In the genomic region with DNA sequence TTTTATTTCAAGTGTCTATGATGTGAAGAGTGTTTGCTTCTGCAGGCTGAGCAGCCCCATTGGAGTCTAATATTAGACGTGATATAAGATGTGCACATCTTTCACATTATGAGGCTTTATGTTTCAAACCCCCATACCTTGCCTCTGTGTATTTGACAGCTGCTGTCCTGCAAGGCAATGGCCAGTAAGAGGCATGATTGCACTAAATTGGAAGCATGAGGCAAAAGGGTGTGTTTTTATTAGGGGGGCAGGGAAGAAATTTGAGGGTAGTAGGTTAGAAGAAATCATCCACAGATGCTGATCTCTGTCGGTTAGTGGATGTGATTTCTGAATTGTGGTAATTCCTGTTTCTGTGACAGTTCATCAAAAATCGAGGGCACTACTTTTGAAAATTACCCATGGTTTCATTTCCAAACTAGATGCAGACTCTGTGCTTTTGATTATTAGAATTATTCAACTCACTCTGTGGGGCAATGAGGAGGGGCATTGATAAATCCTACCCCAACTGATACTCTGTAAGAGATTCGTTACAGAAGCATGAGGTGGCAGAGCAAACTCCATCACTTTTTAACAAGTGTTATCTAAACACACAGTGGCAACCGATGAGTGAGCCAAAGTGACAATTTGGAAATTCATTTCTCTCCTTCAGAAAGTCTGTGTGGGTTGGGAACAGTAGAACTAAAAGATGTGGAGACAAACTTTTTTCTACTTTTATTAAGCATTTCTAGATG, we compare ENCODE assay signal across 9 cellular contexts.
DNase-seq lines count a peak whose midpoint lies in the region; ATAC-seq and TF ChIP-seq lines count a peak whose summit lies in the region.
"Had no signal": no experiment of that assay in that cellular context is flagged by ENCODE, and none has a peak within 500 bp of the region (broad histone marks: within the 10 kb centered on the region; RNA-seq: fewer than 3 reads in every experiment).

No MANE protein-coding gene starts in this region.

- in situ Hi-C loops in mammary epithelial cell (cut with MboI; ENCODE audit: low sequenced_read_pairs in 2 of 2), result no loop called here

- no peak overlapping the region for H3K27ac ChIP-seq in mammary epithelial cell (ENCODE audit: insufficient read depth, low read depth, low read length)
- H3K27ac ChIP-seq in PC-9, result no peak overlapping the region
- no peak overlapping the region for H3K27ac ChIP-seq in upper lobe of right lung

- H3K4me1 Mint-ChIP-seq in MCF 10A (ENCODE audit: insufficient read depth, unreplicated experiment), result peaks cover 6% of the 10 kb centered on the region
- H3K4me1 Mint-ChIP-seq in progenitor cell of endocrine pancreas (ENCODE audit: low read depth), result no peaks in the 10 kb centered on the region

- H3K27me3 ChIP-seq in mammary epithelial cell (ENCODE audit: insufficient read depth, low read length) (peaks cover 3% of the 10 kb centered on the region), PC-9 (ENCODE audit: insufficient read depth, low read depth) (no peaks in the 10 kb centered on the region), upper lobe of right lung (no peaks in the 10 kb centered on the region)

- DNase-seq in MCF 10A (ENCODE audit: unreplicated experiment) (peak; percentile 5), mammary epithelial cell (no peak), PC-9 (no peak), fibroblast of villous mesenchyme (ENCODE audit: low read depth) (peak; percentile 10), superior temporal gyrus (ENCODE audit: extremely low spot score) (peak; percentile 75), upper lobe of right lung (no peak), progenitor cell of endocrine pancreas (ENCODE audit: low spot score, unreplicated experiment) (no peak)
- DNase-seq: NCI-H1048 had no signal

- H3K4me2 ChIP-seq in mammary epithelial cell (ENCODE audit: insufficient read depth, low read depth, low read length) (no peak overlapping the region), PC-9 (peak overlapping the region; percentile 11)

- H3K4me1 ChIP-seq in mammary epithelial cell (ENCODE audit: insufficient read depth, low read length), result no peaks in the 10 kb centered on the region
- no peaks in the 10 kb centered on the region; the same call in 1 of the 2 replicates for H3K4me1 ChIP-seq in PC-9 (replicated peaks; ENCODE audit: insufficient read depth)
- peaks cover 6% of the 10 kb centered on the region for H3K4me1 ChIP-seq in upper lobe of right lung

- no peak overlapping the region for H3K4me3 Mint-ChIP-seq in MCF 10A (ENCODE audit: unreplicated experiment)
- no peak overlapping the region for H3K4me3 Mint-ChIP-seq in progenitor cell of endocrine pancreas (ENCODE audit: low read depth)

- CTCF ChIA-PET in MCF 10A (lab: Yijun Ruan, JAX) (interaction anchor here (0.6 to 1.1 kb wide), 4 partner anchors 7 to 1742 kb away, joined by 3 to 5 read pairs (median 3); no protein-coding TSS in a partner anchor), mammary epithelial cell (lab: Charles Lee; ENCODE audit: low non-redundant PET) (no interaction called here), PC-9 (lab: Charles Lee) (no interaction called here)

- H3K27ac Mint-ChIP-seq in MCF 10A (ENCODE audit: low read depth, unreplicated experiment), result no peak overlapping the region
- no peak overlapping the region for H3K27ac Mint-ChIP-seq in progenitor cell of endocrine pancreas

- BruUV-seq in MCF 10A (replicated peaks; lab: Mats Ljungman, UMichigan) (no TSS peak), mammary epithelial cell (replicated peaks; lab: Mats Ljungman, UMichigan) (no TSS peak), PC-9 (replicated peaks; lab: Mats Ljungman, UMichigan) (no TSS peak)

- peaks cover 8% of the 10 kb centered on the region for H3K9me3 Mint-ChIP-seq in MCF 10A (ENCODE audit: unreplicated experiment)
- peaks cover 4% of the 10 kb centered on the region for H3K9me3 Mint-ChIP-seq in progenitor cell of endocrine pancreas (ENCODE audit: low read depth)

- H3K4me3 ChIP-seq in mammary epithelial cell (replicated peaks in 1 of 3; ENCODE audit: insufficient read depth in 1 of 3, low read depth in 2 of 3, low read length in 3 of 3) (no peak overlapping the region), PC-9 (no peak overlapping the region), fibroblast of villous mesenchyme (ENCODE audit: low read depth, low read length) (no peak overlapping the region), upper lobe of right lung (no peak overlapping the region)

- H3F3A ChIP-seq in PC-9 (ENCODE audit: insufficient read depth, low read depth), result no peaks in the 10 kb centered on the region

- no peaks in the 10 kb centered on the region for H3K36me3 Mint-ChIP-seq in MCF 10A (ENCODE audit: insufficient read depth, unreplicated experiment)
- H3K36me3 Mint-ChIP-seq in progenitor cell of endocrine pancreas (ENCODE audit: insufficient read depth), result no peaks in the 10 kb centered on the region

- TF ChIP-seq CTCF in MCF 10A (IDR thresholded peaks at IDR 0.05; ENCODE audit: unreplicated experiment) (peak; percentile 13), mammary epithelial cell (conservative IDR thresholded peaks at IDR 0.05 in 1 of 2, IDR thresholded peaks at IDR 0.05 in 1 of 2; ENCODE audit: extremely low read depth in 1 of 2, insufficient read depth in 1 of 2, low read depth in 1 of 2, low read length in 2 of 2) (peak in 1 of 2 donors; percentile 17), PC-9 (conservative IDR thresholded peaks at IDR 0.05) (no peak), fibroblast of villous mesenchyme (IDR thresholded peaks at IDR 0.05; ENCODE audit: insufficient read depth, low read depth, low read length) (peak; percentile 25), upper lobe of right lung (IDR thresholded peaks at IDR 0.05) (no peak), progenitor cell of endocrine pancreas (IDR thresholded peaks at IDR 0.05; ENCODE audit: unreplicated experiment) (no peak)

- H4K20me1 ChIP-seq in mammary epithelial cell (ENCODE audit: insufficient read depth, low read length), result no peaks in the 10 kb centered on the region
- no peaks in the 10 kb centered on the region for H4K20me1 ChIP-seq in PC-9 (ENCODE audit: insufficient read depth)

- H3K9ac ChIP-seq in mammary epithelial cell (ENCODE audit: insufficient read depth, low read length), result no peak overlapping the region

- H3K36me3 ChIP-seq in mammary epithelial cell (ENCODE audit: insufficient read depth, low read length) (no peaks in the 10 kb centered on the region), PC-9 (ENCODE audit: low read depth) (no peaks in the 10 kb centered on the region), upper lobe of right lung (no peaks in the 10 kb centered on the region)

- H3K9me2 ChIP-seq in PC-9 (ENCODE audit: insufficient read depth), result no peaks in the 10 kb centered on the region

- ATAC-seq in upper lobe of right lung (no peak), GM18498 (IDR thresholded peaks at IDR 0.05; ENCODE audit: unreplicated experiment) (no peak)

- 52% methylated on average over 5 of the region's 5 CpGs for WGBS in mammary epithelial cell (ENCODE audit: low coverage, missing lambda C conversion rate)

- POLR2A ChIA-PET in MCF 10A (lab: Yijun Ruan, JAX) (interaction anchor here (0.9 kb wide), 1 partner anchor 9 kb away, joined by 4 read pairs; no protein-coding TSS in a partner anchor), PC-9 (lab: Charles Lee; ENCODE audit: unreplicated experiment) (no interaction called here)

- H3K79me2 ChIP-seq in mammary epithelial cell (ENCODE audit: insufficient read depth, low read length) (no peaks in the 10 kb centered on the region), PC-9 (ENCODE audit: low read depth) (no peaks in the 10 kb centered on the region)

- H2AFZ ChIP-seq in mammary epithelial cell (ENCODE audit: low read depth, low read length), result no peak overlapping the region
- H2AFZ ChIP-seq in PC-9, result 0 out of 2 replicates have a peak overlapping the region, but pooled peaks have one; percentile 18

- H3K27me3 Mint-ChIP-seq in MCF 10A (ENCODE audit: insufficient read depth, unreplicated experiment), result no peaks in the 10 kb centered on the region
- peaks cover 18% of the 10 kb centered on the region for H3K27me3 Mint-ChIP-seq in progenitor cell of endocrine pancreas

- intact Hi-C loops in MCF 10A (cut with micrococcal nuclease), result no loop called here
- intact Hi-C loops in mammary epithelial cell (cut with micrococcal nuclease), result no loop called here
- intact Hi-C loops in PC-9 (cut with micrococcal nuclease; ENCODE audit: unreplicated experiment), result no loop called here
- intact Hi-C loops in upper lobe of right lung (cut with DNase I), result no loop called here

- dilution Hi-C loops in mammary epithelial cell (cut with HindIII; ENCODE audit: low sequenced_read_pairs), result no loop called here

- no peaks in the 10 kb centered on the region for H3K9me3 ChIP-seq in mammary epithelial cell (replicated peaks; ENCODE audit: insufficient read depth, low read length)
- H3K9me3 ChIP-seq in PC-9 (ENCODE audit: insufficient read depth, low read depth), result no peaks in the 10 kb centered on the region
- no peaks in the 10 kb centered on the region for H3K9me3 ChIP-seq in upper lobe of right lung

Comparison
In these comparisons a context has a peak if more than half of its experiments do, and no peak if none do; other contexts are left out.
1. DNase-seq: peak in MCF 10A (single experiment), fibroblast of villous mesenchyme (single experiment) and superior temporal gyrus (single experiment); none in mammary epithelial cell (single experiment), PC-9 (0 of 2), upper lobe of right lung (single experiment) and progenitor cell of endocrine pancreas (single experiment).
2. CTCF ChIP-seq: peak in MCF 10A (single experiment) and fibroblast of villous mesenchyme (single experiment); none in PC-9 (single experiment), upper lobe of right lung (single experiment) and progenitor cell of endocrine pancreas (single experiment).